Comparison of ENCODE assay signal across 35 cellular contexts in the genomic region with DNA sequence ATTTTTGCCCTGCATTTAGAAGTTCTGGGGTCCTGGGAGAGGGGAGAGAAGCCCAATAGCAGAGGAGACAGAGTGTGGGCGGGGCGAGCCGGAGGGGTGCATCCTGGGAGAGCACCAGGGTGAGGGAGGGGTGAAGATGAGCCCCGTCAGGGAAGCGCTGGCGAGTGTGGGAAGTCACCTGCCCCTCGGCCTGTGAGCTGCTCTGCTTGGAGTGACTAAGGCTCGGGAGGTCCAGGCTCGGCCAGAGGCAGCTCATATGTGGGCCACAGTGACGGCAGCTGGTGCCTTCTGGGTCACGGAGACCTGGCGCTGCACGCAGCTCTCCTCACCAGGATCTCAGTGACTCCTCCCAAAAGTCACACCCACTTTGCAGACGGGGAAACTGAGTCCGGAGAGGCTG. TPM values are rescaled to one million over a fixed set of nuclear protein-coding genes. Genes with fewer than 3 reads are reported as not detected.
"Had no signal": no experiment of that assay in that cellular context is flagged by ENCODE, and none has a peak within 500 bp of the region (broad histone marks: within the 10 kb centered on the region; RNA-seq: fewer than 3 reads in every experiment).

No MANE protein-coding gene starts in this region.

- H3K36me3 ChIP-seq: breast epithelium, esophagus muscularis mucosa, heart left ventricle, neural progenitor cell, suprapubic skin, tibial artery, WERI-Rb-1 had no signal

- H3K4me2 ChIP-seq: neural progenitor cell, smooth muscle cell had no signal

- H2AFZ ChIP-seq: neural progenitor cell had no signal

- H3K9me3 ChIP-seq: breast epithelium, esophagus muscularis mucosa, heart left ventricle, psoas muscle, suprapubic skin, tibial artery had no signal

- H3K4me3 ChIP-seq: esophagus muscularis mucosa, heart left ventricle, neural progenitor cell, psoas muscle, smooth muscle cell, suprapubic skin, tibial artery had no signal

- ATAC-seq: activated CD4-positive, CD25-positive, alpha-beta regulatory T cell treated with anti-CD3 and anti-CD28 coated beads, Interleukin-2, amount 50 U/mL, for 24 hours; activated naive CD8-positive, alpha-beta T cell treated with anti-CD3 and anti-CD28 coated beads, Interleukin-2, amount 50 U/mL, for 24 hours; activated T-cell treated with anti-CD3 and anti-CD28 coated beads, Interleukin-2, amount 50 U/mL, for 4 hours; foreskin keratinocyte; heart left ventricle; left colon; psoas muscle; T-cell had no signal

- H3K27ac ChIP-seq: esophagus muscularis mucosa, foreskin keratinocyte, heart left ventricle, neural progenitor cell, psoas muscle, suprapubic skin, tibial artery, WERI-Rb-1 had no signal

- DNase-seq: activated CD4-positive, alpha-beta memory T cell treated with anti-CD3 and anti-CD28 coated beads for 36 hours; activated CD4-positive, alpha-beta T cell treated with anti-CD3 and anti-CD28 coated beads for 48 hours; activated naive CD8-positive, alpha-beta T cell treated with anti-CD3 and anti-CD28 coated beads, Interleukin-2, amount 50 U/mL, for 24 hours; activated T-cell treated with anti-CD3 and anti-CD28 coated beads, Interleukin-2, amount 50 U/mL, for 4 hours; amygdala; central memory CD4-positive, alpha-beta T cell; dermis blood vessel endothelial cell; effector CD4-positive, alpha-beta T cell; foreskin keratinocyte; hypothalamus; immature natural killer cell; kidney; left colon; naive B cell; stimulated activated CD4-positive, alpha-beta T cell treated with anti-CD3 and anti-CD28 coated beads, Interleukin-15, amount 100 ng/mL, for 24 hours; stimulated activated CD4-positive, alpha-beta T cell treated with anti-CD3 and anti-CD28 coated beads, Interleukin-2, amount 100 ng/mL, for 24 hours; stimulated activated naive CD4-positive, alpha-beta T cell; T-cell; T-helper 9 cell; tibial artery; WERI-Rb-1 had no signal

- H3K4me3 Mint-ChIP-seq: activated CD4-positive, alpha-beta memory T cell treated with anti-CD3 and anti-CD28 coated beads for 36 hours; activated naive CD4-positive, alpha-beta T cell treated with anti-CD3 and anti-CD28 coated beads, Interleukin-2, amount 50 U/mL, for 24 hours; activated naive CD8-positive, alpha-beta T cell treated with anti-CD3 and anti-CD28 coated beads, Interleukin-2, amount 50 U/mL, for 24 hours; activated T-cell treated with anti-CD3 and anti-CD28 coated beads, Interleukin-2, amount 50 U/mL, for 4 hours; immature natural killer cell; mesothelial cell of epicardium; naive B cell; neural progenitor cell; T-cell had no signal

- H3K9ac ChIP-seq: neural progenitor cell had no signal

- H3K9me3 Mint-ChIP-seq: activated CD4-positive, alpha-beta memory T cell treated with anti-CD3 and anti-CD28 coated beads for 36 hours; activated naive CD4-positive, alpha-beta T cell treated with anti-CD3 and anti-CD28 coated beads, Interleukin-2, amount 50 U/mL, for 24 hours; activated naive CD8-positive, alpha-beta T cell treated with anti-CD3 and anti-CD28 coated beads, Interleukin-2, amount 50 U/mL, for 24 hours; activated T-cell treated with anti-CD3 and anti-CD28 coated beads, Interleukin-2, amount 50 U/mL, for 4 hours; activated T-helper 2 cell treated with anti-CD3 and anti-CD28 coated beads, Interferon-gamma antibody, Interleukin-2, Interleukin-4, amounts not matched to agents 10 μg/mL and 5 μg/mL and 100 μg/mL, durations not matched to agents 14 hours and 24 hours and 36 hours; immature natural killer cell; mesothelial cell of epicardium; naive B cell; neural progenitor cell; T-cell had no signal

- H3K4me1 Mint-ChIP-seq: activated naive CD4-positive, alpha-beta T cell treated with anti-CD3 and anti-CD28 coated beads, Interleukin-2, amount 50 U/mL, for 24 hours; activated naive CD8-positive, alpha-beta T cell treated with anti-CD3 and anti-CD28 coated beads, Interleukin-2, amount 50 U/mL, for 24 hours; naive B cell had no signal

- H3K36me3 Mint-ChIP-seq: activated CD4-positive, alpha-beta memory T cell treated with anti-CD3 and anti-CD28 coated beads for 36 hours; activated naive CD4-positive, alpha-beta T cell treated with anti-CD3 and anti-CD28 coated beads, Interleukin-2, amount 50 U/mL, for 24 hours; mesothelial cell of epicardium; naive B cell; neural progenitor cell; T-cell had no signal

- H3K27ac Mint-ChIP-seq: activated CD4-positive, alpha-beta memory T cell treated with anti-CD3 and anti-CD28 coated beads for 36 hours; activated naive CD4-positive, alpha-beta T cell treated with anti-CD3 and anti-CD28 coated beads, Interleukin-2, amount 50 U/mL, for 24 hours; activated naive CD8-positive, alpha-beta T cell treated with anti-CD3 and anti-CD28 coated beads, Interleukin-2, amount 50 U/mL, for 24 hours; activated T-helper 2 cell treated with anti-CD3 and anti-CD28 coated beads, Interferon-gamma antibody, Interleukin-2, Interleukin-4, amounts not matched to agents 10 μg/mL and 5 μg/mL and 100 μg/mL, durations not matched to agents 14 hours and 24 hours and 36 hours; mesothelial cell of epicardium; naive B cell; neural progenitor cell; T-cell had no signal

- H3K4me1 ChIP-seq: neural progenitor cell, psoas muscle had no signal

- H3K27me3 ChIP-seq: neural progenitor cell had no signal

- H3K27me3 Mint-ChIP-seq: activated naive CD4-positive, alpha-beta T cell treated with anti-CD3 and anti-CD28 coated beads, Interleukin-2, amount 50 U/mL, for 24 hours had no signal

RNA-seq across cellular contexts. Expression of gene ZG16B, which starts 1.1 kb away (rescaled TPM):
- total RNA-seq: esophagus muscularis mucosa, psoas muscle, smooth muscle cell had no signal
- polyA plus RNA-seq: heart left ventricle, smooth muscle cell had no signal

RNA-seq across cellular contexts. Expression of gene PRSS21, which starts 14.2 kb away (rescaled TPM):
- total RNA-seq: esophagus muscularis mucosa, heart left ventricle, mesothelial cell of epicardium, psoas muscle, smooth muscle cell had no signal
- polyA plus RNA-seq: heart left ventricle, smooth muscle cell had no signal

RNA-seq across cellular contexts. Expression of gene PRSS22, which starts 26.8 kb away (rescaled TPM):
- total RNA-seq: activated T-helper 2 cell treated with anti-CD3 and anti-CD28 coated beads, Interferon-gamma antibody, Interleukin-2, Interleukin-4, amounts not matched to agents 10 μg/mL and 5 μg/mL and 100 μg/mL, durations not matched to agents 14 hours and 24 hours and 36 hours; dermis blood vessel endothelial cell; esophagus muscularis mucosa; heart left ventricle; omental fat pad had no signal
- polyA plus RNA-seq: heart left ventricle had no signal

RNA-seq across cellular contexts. Expression of gene PRSS41, which starts 32.9 kb away (rescaled TPM):
- total RNA-seq: activated CD4-positive, alpha-beta memory T cell treated with anti-CD3 and anti-CD28 coated beads for 36 hours; activated T-cell treated with anti-CD3 and anti-CD28 coated beads, Interleukin-2, amount 50 U/mL, for 4 hours; activated T-helper 2 cell treated with anti-CD3 and anti-CD28 coated beads, Interferon-gamma antibody, Interleukin-2, Interleukin-4, amounts not matched to agents 10 μg/mL and 5 μg/mL and 100 μg/mL, durations not matched to agents 14 hours and 24 hours and 36 hours; breast epithelium; dermis blood vessel endothelial cell; esophagus muscularis mucosa; foreskin keratinocyte; heart left ventricle; kidney; left colon; liver; mesothelial cell of epicardium; omental fat pad; psoas muscle; smooth muscle cell; suprapubic skin; T-cell; ureter had no signal
- polyA plus RNA-seq: foreskin keratinocyte, heart left ventricle, immature natural killer cell, liver, psoas muscle, smooth muscle cell had no signal

RNA-seq across cellular contexts. Expression of gene PRSS33, which starts 43.8 kb away (rescaled TPM):
- total RNA-seq: activated CD4-positive, alpha-beta memory T cell treated with anti-CD3 and anti-CD28 coated beads for 36 hours; activated T-helper 2 cell treated with anti-CD3 and anti-CD28 coated beads, Interferon-gamma antibody, Interleukin-2, Interleukin-4, amounts not matched to agents 10 μg/mL and 5 μg/mL and 100 μg/mL, durations not matched to agents 14 hours and 24 hours and 36 hours; breast epithelium; dermis blood vessel endothelial cell; esophagus muscularis mucosa; foreskin keratinocyte; heart left ventricle; kidney; left colon; liver; mesothelial cell of epicardium; omental fat pad; psoas muscle; smooth muscle cell; suprapubic skin; T-cell; ureter had no signal
- polyA plus RNA-seq: foreskin keratinocyte, heart left ventricle, liver, psoas muscle, smooth muscle cell had no signal
